In genomic region chr6:125804264-125804663, GRCh38 we compare ENCODE assay signal across 11 cellular contexts. TPM values are rescaled to one million over a fixed set of nuclear protein-coding genes. Genes with fewer than 3 reads are reported as not detected.
DNase-seq lines count a peak whose midpoint lies in the region; ATAC-seq and TF ChIP-seq lines count a peak whose summit lies in the region.
"Had no signal": no experiment of that assay in that cellular context is flagged by ENCODE, and none has a peak within 500 bp of the region (broad histone marks: within the 10 kb centered on the region; RNA-seq: fewer than 3 reads in every experiment).

No MANE protein-coding gene starts in this region.

- H3K56ac ChIP-seq in mesendoderm (ENCODE audit: low read length) = no peak overlapping the region

- H3K27me3 ChIP-seq in CD8-positive, alpha-beta memory T cell (ENCODE audit: insufficient read depth, low read length, poor library complexity, severe bottlenecking) = no peaks in the 10 kb centered on the region
- no peaks in the 10 kb centered on the region for H3K27me3 ChIP-seq in mesendoderm (ENCODE audit: insufficient read depth, low read length, poor library complexity)

- H2BK15ac ChIP-seq in mesendoderm (replicated peaks; ENCODE audit: low read depth) = no peak overlapping the region

- no peaks in the 10 kb centered on the region for H3K9me3 ChIP-seq in CD8-positive, alpha-beta memory T cell (ENCODE audit: low read length)

- H3K36me3 ChIP-seq in CD8-positive, alpha-beta memory T cell (ENCODE audit: insufficient read depth, low read length) = no peaks in the 10 kb centered on the region
- no peaks in the 10 kb centered on the region for H3K36me3 ChIP-seq in mesendoderm (ENCODE audit: control insufficient read depth, insufficient read depth, low read length)

- intact Hi-C loops in MCF 10A (cut with micrococcal nuclease) = no loop called here

- H3K4me1 Mint-ChIP-seq in CD8-positive, alpha-beta memory T cell = peaks cover 61 to 91% (median 76%) of the 10 kb centered on the region in 3 donors
- peaks cover 69% of the 10 kb centered on the region for H3K4me1 Mint-ChIP-seq in activated T-cell treated with anti-CD3 and anti-CD28 coated beads, Interleukin-2, amount 50 U/mL, for 72 hours (ENCODE audit: low read depth)
- H3K4me1 Mint-ChIP-seq in MCF 10A (ENCODE audit: insufficient read depth, unreplicated experiment) = peaks cover 19% of the 10 kb centered on the region

- TF ChIP-seq CTCF in MCF 10A (IDR thresholded peaks at IDR 0.05; ENCODE audit: unreplicated experiment) = no peak

- no peak overlapping the region for H3K4me3 ChIP-seq in CD8-positive, alpha-beta memory T cell (ENCODE audit: low read length)
- H3K4me3 ChIP-seq in mesendoderm (ENCODE audit: low read length) = no peak overlapping the region

- ATAC-seq in GM19035 (IDR thresholded peaks at IDR 0.05; ENCODE audit: unreplicated experiment) = peak; percentile 68
- ATAC-seq in HG02973 (IDR thresholded peaks at IDR 0.05; ENCODE audit: unreplicated experiment) = peak; percentile 60
- ATAC-seq in activated T-cell treated with anti-CD3 and anti-CD28 coated beads, Interleukin-2, amount 50 U/mL, for 72 hours (replicated peaks in 1 of 2) = peak; percentile 89 to 92
- ATAC-seq: left colon had no signal

- H3K18ac ChIP-seq in mesendoderm (ENCODE audit: low read length) = no peak overlapping the region

- H2BK5ac ChIP-seq in mesendoderm (ENCODE audit: low read length) = no peak overlapping the region

- no peak overlapping the region for H3K4ac ChIP-seq in mesendoderm (ENCODE audit: low read depth, low read length)

- no peak overlapping the region for H4K8ac ChIP-seq in mesendoderm (ENCODE audit: low read depth, low read length)

- CTCF ChIA-PET in CD8-positive, alpha-beta memory T cell (lab: Charles Lee) = interaction anchor here (0.7 kb wide), 1 partner anchor 18 kb away, joined by 3 read pairs; no protein-coding TSS in a partner anchor
- CTCF ChIA-PET in MCF 10A (lab: Yijun Ruan, JAX) = interaction anchor here (0.6 to 2.3 kb wide), 2 partner anchors 12 to 175 kb away, joined by 3 to 8 read pairs; no protein-coding TSS in a partner anchor

- H3K27ac ChIP-seq in CD8-positive, alpha-beta memory T cell (ENCODE audit: low read depth, low read length) = no peak overlapping the region
- no peak overlapping the region for H3K27ac ChIP-seq in mesendoderm (ENCODE audit: low read depth, low read length)

- peaks cover 0 to 2% (median 0%) of the 10 kb centered on the region in 5 donors for H3K9me3 Mint-ChIP-seq in CD8-positive, alpha-beta memory T cell
- no peaks in the 10 kb centered on the region for H3K9me3 Mint-ChIP-seq in activated T-cell treated with anti-CD3 and anti-CD28 coated beads, Interleukin-2, amount 50 U/mL, for 72 hours
- no peaks in the 10 kb centered on the region for H3K9me3 Mint-ChIP-seq in MCF 10A (ENCODE audit: unreplicated experiment)

- H3K4me3 Mint-ChIP-seq in CD8-positive, alpha-beta memory T cell = peak overlapping the region in 2 of 7 donors; percentile 12 to 28
- H3K4me3 Mint-ChIP-seq in activated T-cell treated with anti-CD3 and anti-CD28 coated beads, Interleukin-2, amount 50 U/mL, for 72 hours = peak overlapping the region; percentile 25 to 53
- H3K4me3 Mint-ChIP-seq in MCF 10A (ENCODE audit: unreplicated experiment) = no peak overlapping the region

- H3K27me3 Mint-ChIP-seq in CD8-positive, alpha-beta memory T cell = no peaks in the 10 kb centered on the region
- no peaks in the 10 kb centered on the region for H3K27me3 Mint-ChIP-seq in activated T-cell treated with anti-CD3 and anti-CD28 coated beads, Interleukin-2, amount 50 U/mL, for 72 hours (ENCODE audit: low read depth)
- no peaks in the 10 kb centered on the region for H3K27me3 Mint-ChIP-seq in MCF 10A (ENCODE audit: insufficient read depth, unreplicated experiment)

- no TSS peak for BruUV-seq in MCF 10A (replicated peaks; lab: Mats Ljungman, UMichigan)

- no peak overlapping the region for H3K9ac ChIP-seq in mesendoderm (ENCODE audit: low read length)

- H4K5ac ChIP-seq in mesendoderm (ENCODE audit: low read length) = no peak overlapping the region

- H3K4me1 ChIP-seq in CD8-positive, alpha-beta memory T cell (ENCODE audit: insufficient read depth, low read length) = peaks cover 6% of the 10 kb centered on the region
- no peaks in the 10 kb centered on the region for H3K4me1 ChIP-seq in mesendoderm (ENCODE audit: control insufficient read depth, low read depth, low read length)

- H3K36me3 Mint-ChIP-seq in CD8-positive, alpha-beta memory T cell = peaks cover 0 to 38% (median 13%) of the 10 kb centered on the region in 3 donors
- H3K36me3 Mint-ChIP-seq in activated T-cell treated with anti-CD3 and anti-CD28 coated beads, Interleukin-2, amount 50 U/mL, for 72 hours (ENCODE audit: insufficient read depth in 2 of 2) = peaks cover 3 to 21% of the 10 kb centered on the region in 2 donors
- peaks cover 29% of the 10 kb centered on the region for H3K36me3 Mint-ChIP-seq in MCF 10A (ENCODE audit: insufficient read depth, unreplicated experiment)

- H3K23ac ChIP-seq in mesendoderm (ENCODE audit: low read length) = no peak overlapping the region

- H3K79me2 ChIP-seq in mesendoderm (ENCODE audit: control insufficient read depth, insufficient read depth, low read length) = no peaks in the 10 kb centered on the region

- H3K79me1 ChIP-seq in mesendoderm (ENCODE audit: low read length) = no peaks in the 10 kb centered on the region

- POLR2A ChIA-PET in CD8-positive, alpha-beta memory T cell (lab: Charles Lee) = no interaction called here
- POLR2A ChIA-PET in MCF 10A (lab: Yijun Ruan, JAX) = interaction anchor here (0.7 to 1.7 kb wide), 5 partner anchors 10 to 51 kb away, joined by 3 to 5 read pairs (median 4); no protein-coding TSS in a partner anchor

- H2AK5ac ChIP-seq in mesendoderm (ENCODE audit: low read length) = no peak overlapping the region

- no peak overlapping the region for H3K4me2 ChIP-seq in mesendoderm (ENCODE audit: low read length)

- peak overlapping the region in 7 of 8 donors; percentile 2 to 91 (median 67) for H3K27ac Mint-ChIP-seq in CD8-positive, alpha-beta memory T cell
- H3K27ac Mint-ChIP-seq in activated T-cell treated with anti-CD3 and anti-CD28 coated beads, Interleukin-2, amount 50 U/mL, for 72 hours = peak overlapping the region; percentile 52
- H3K27ac Mint-ChIP-seq in MCF 10A (ENCODE audit: low read depth, unreplicated experiment) = no peak overlapping the region

- no peak overlapping the region for H2BK120ac ChIP-seq in mesendoderm (ENCODE audit: low read depth, low read length)

- DNase-seq in CD8-positive, alpha-beta memory T cell = peak in 1 of 5 donors; percentile 32
- DNase-seq in activated T-cell treated with anti-CD3 and anti-CD28 coated beads, Interleukin-2, amount 50 U/mL, for 72 hours = peak; percentile 43 to 56
- DNase-seq in NCI-H1092 treated with DMSO at 0.1 percent for 48 hours (lab: John Stamatoyannopoulos, UW) (no peak), cortex of kidney (lab: John Stamatoyannopoulos, UW) (no peak), MCF 10A (ENCODE audit: unreplicated experiment) (no peak), mesendoderm (no peak)
- DNase-seq: DND-41; effector CD8-positive, alpha-beta T cell; left colon had no signal

RNA-seq across cellular contexts. Expression of gene NCOA7, which starts 13.5 kb away (rescaled TPM):
- 10 to 100 TPM; 54.7 to 62.5 TPM for total RNA-seq in CD8-positive, alpha-beta memory T cell
- polyA plus RNA-seq in CD8-positive, alpha-beta memory T cell = 38.3 TPM
- 10 to 100 TPM; 59.6 to 69.1 TPM for total RNA-seq in activated T-cell treated with anti-CD3 and anti-CD28 coated beads, Interleukin-2, amount 50 U/mL, for 72 hours
- total RNA-seq in MCF 10A (2022) = 50.9 and 52.3 TPM in 2 replicates
- 3.2 TPM for polyA plus RNA-seq in mesendoderm (2013, experiment 1 of 2)
- polyA plus RNA-seq in mesendoderm (2013, experiment 2 of 2) = 3.8 TPM

RNA-seq across cellular contexts. Expression of gene HEY2, which starts 54.8 kb away (rescaled TPM):
- under 1 TPM; 0.09 TPM for total RNA-seq in CD8-positive, alpha-beta memory T cell
- 0.20 TPM for polyA plus RNA-seq in CD8-positive, alpha-beta memory T cell
- total RNA-seq in activated T-cell treated with anti-CD3 and anti-CD28 coated beads, Interleukin-2, amount 50 U/mL, for 72 hours = under 1 TPM in 1 of 2 donors, not detected in 1; 0.12 TPM
- total RNA-seq in MCF 10A (2022) = not detected in 2 replicates
- 11.1 TPM for polyA plus RNA-seq in mesendoderm (2013, experiment 1 of 2)
- 11.3 TPM for polyA plus RNA-seq in mesendoderm (2013, experiment 2 of 2)

Comparison
In these comparisons a context has a peak if more than half of its experiments do, and no peak if none do; other contexts are left out.
1. DNase-seq: peak in activated T-cell treated with anti-CD3 and anti-CD28 coated beads, Interleukin-2, amount 50 U/mL, for 72 hours (2 of 2); none in NCI-H1092 treated with DMSO at 0.1 percent for 48 hours (single experiment), cortex of kidney (single experiment), MCF 10A (single experiment) and mesendoderm (single experiment).
2. Peak in every context shown above with its lines, with median percentiles within 50 percentile points of each other: ATAC-seq.